15 cellular contexts compared by ENCODE assay signal in the genomic region with DNA sequence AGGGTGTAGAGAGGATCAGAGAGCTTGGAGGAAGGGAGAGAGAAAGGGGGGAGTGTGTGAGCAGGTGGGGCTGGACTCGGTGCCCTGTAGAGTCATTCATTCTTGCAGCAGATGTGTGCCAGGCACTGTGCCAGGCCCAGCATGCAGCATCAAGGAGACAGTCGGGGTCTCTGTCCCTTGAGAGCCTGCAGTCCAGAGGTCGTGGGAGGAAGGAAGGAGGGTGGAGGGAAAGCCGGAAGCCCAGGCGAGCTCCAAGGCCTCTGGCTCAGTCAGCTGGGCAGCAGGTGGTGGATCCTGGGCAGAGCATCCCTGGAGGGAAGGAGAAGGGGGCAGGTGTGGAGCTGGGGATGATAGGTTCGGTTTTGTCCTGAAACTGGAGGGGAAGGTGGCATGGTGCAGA. TPM values are rescaled to one million over a fixed set of nuclear protein-coding genes. Genes with fewer than 3 reads are reported as not detected.
DNase-seq lines count a peak whose midpoint lies in the region; ATAC-seq, FAIRE-seq and TF ChIP-seq lines count a peak whose summit lies in the region.
"Had no signal": no experiment of that assay in that cellular context is flagged by ENCODE, and none has a peak within 500 bp of the region (broad histone marks: within the 10 kb centered on the region; RNA-seq: fewer than 3 reads in every experiment).

No MANE protein-coding gene starts in this region.

- H3K27me3 Mint-ChIP-seq in stimulated activated memory B cell treated with anti-CD40 and anti-IgM and Interleukin-4, amounts not matched to agents 10 μg/mL and 1 μg/mL and 100 μg/mL, for 72 hours = no peaks in the 10 kb centered on the region
- peaks cover 7% of the 10 kb centered on the region for H3K27me3 Mint-ChIP-seq in activated CD8-positive, alpha-beta memory T cell treated with anti-CD3 and anti-CD28 coated beads, Interleukin-2, amount 10 ng/mL, durations not matched to agents 7 days and 5 days
- peaks cover 8 to 11% (median 11%) of the 10 kb centered on the region in 3 donors for H3K27me3 Mint-ChIP-seq in immature natural killer cell (ENCODE audit: low read depth in 3 of 3)

- H3K4me1 Mint-ChIP-seq in stimulated activated memory B cell treated with anti-CD40 and anti-IgM and Interleukin-4, amounts not matched to agents 10 μg/mL and 1 μg/mL and 100 μg/mL, for 72 hours = peaks cover 52% of the 10 kb centered on the region
- H3K4me1 Mint-ChIP-seq in activated CD8-positive, alpha-beta memory T cell treated with anti-CD3 and anti-CD28 coated beads, Interleukin-2, amount 10 ng/mL, durations not matched to agents 7 days and 5 days = peaks cover 12% of the 10 kb centered on the region
- no peaks in the 10 kb centered on the region for H3K4me1 Mint-ChIP-seq in immature natural killer cell
- H3K4me1 Mint-ChIP-seq: activated naive CD8-positive, alpha-beta T cell treated with anti-CD3 and anti-CD28 coated beads, Interleukin-2, amount 10 ng/mL, durations not matched to agents 7 days and 5 days had no signal

- CTCF ChIA-PET in activated CD8-positive, alpha-beta memory T cell treated with anti-CD3 and anti-CD28 coated beads, Interleukin-2, amount 10 ng/mL, durations not matched to agents 7 days and 5 days (lab: Charles Lee) = no interaction called here

- H3K27me3 ChIP-seq in lower lobe of right lung (ENCODE audit: low read depth) = no peaks in the 10 kb centered on the region
- H3K27me3 ChIP-seq: SJCRH30 had no signal

- no peaks in the 10 kb centered on the region for H3K9me3 ChIP-seq in lower lobe of right lung
- H3K9me3 ChIP-seq: SJCRH30 had no signal

- DNase-seq in HTR-8/SVneo (ENCODE audit: insufficient read length, low spot score) (no peak), brain pericyte (ENCODE audit: low read depth, low spot score) (peak; percentile 86), lower lobe of right lung (no peak), immature natural killer cell (no peak)
- DNase-seq in activated CD8-positive, alpha-beta memory T cell treated with anti-CD3 and anti-CD28 coated beads, Interleukin-2, amount 10 ng/mL, durations not matched to agents 7 days and 5 days = no peak
- DNase-seq: activated CD8-positive, alpha-beta memory T cell treated with anti-CD3 and anti-CD28 coated beads, Interleukin-2, amount 50 U/mL, for 4 hours; activated naive CD8-positive, alpha-beta T cell treated with anti-CD3 and anti-CD28 coated beads, Interleukin-2, amount 10 ng/mL, durations not matched to agents 7 days and 5 days; NCI-H82; SJCRH30; stimulated activated CD4-positive, alpha-beta T cell treated with anti-CD3 and anti-CD28 coated beads, Interleukin-2, amount 100 ng/mL, for 48 hours; stimulated activated naive CD4-positive, alpha-beta T cell had no signal

- H3K36me3 ChIP-seq in lower lobe of right lung = no peaks in the 10 kb centered on the region

- H3K27ac ChIP-seq in lower lobe of right lung = peak overlapping the region; percentile 73
- H3K27ac ChIP-seq: SJCRH30 had no signal

- no peak overlapping the region for H3K4me3 ChIP-seq in lower lobe of right lung
- H3K4me3 ChIP-seq: SJCRH30 had no signal

- H3K4me3 Mint-ChIP-seq in stimulated activated memory B cell treated with anti-CD40 and anti-IgM and Interleukin-4, amounts not matched to agents 10 μg/mL and 1 μg/mL and 100 μg/mL, for 72 hours = no peak overlapping the region
- H3K4me3 Mint-ChIP-seq in activated CD8-positive, alpha-beta memory T cell treated with anti-CD3 and anti-CD28 coated beads, Interleukin-2, amount 10 ng/mL, durations not matched to agents 7 days and 5 days = no peak overlapping the region
- H3K4me3 Mint-ChIP-seq in immature natural killer cell = no peak overlapping the region
- H3K4me3 Mint-ChIP-seq: activated naive CD8-positive, alpha-beta T cell treated with anti-CD3 and anti-CD28 coated beads, Interleukin-2, amount 10 ng/mL, durations not matched to agents 7 days and 5 days had no signal

- intact Hi-C loops in lower lobe of right lung (cut with DNase I) = no loop called here

- FAIRE-seq in HTR-8/SVneo (lab: Jason Lieb, UNC) = peak; percentile 54
- FAIRE-seq: frontal cortex had no signal

- H3K4me1 ChIP-seq in lower lobe of right lung = peaks cover 89% of the 10 kb centered on the region

- peaks cover 8% of the 10 kb centered on the region for H3K36me3 Mint-ChIP-seq in stimulated activated memory B cell treated with anti-CD40 and anti-IgM and Interleukin-4, amounts not matched to agents 10 μg/mL and 1 μg/mL and 100 μg/mL, for 72 hours
- no peaks in the 10 kb centered on the region for H3K36me3 Mint-ChIP-seq in activated CD8-positive, alpha-beta memory T cell treated with anti-CD3 and anti-CD28 coated beads, Interleukin-2, amount 10 ng/mL, durations not matched to agents 7 days and 5 days
- no peaks in the 10 kb centered on the region for H3K36me3 Mint-ChIP-seq in immature natural killer cell
- H3K36me3 Mint-ChIP-seq: activated naive CD8-positive, alpha-beta T cell treated with anti-CD3 and anti-CD28 coated beads, Interleukin-2, amount 10 ng/mL, durations not matched to agents 7 days and 5 days had no signal

- no peaks in the 10 kb centered on the region for H3K9me3 Mint-ChIP-seq in stimulated activated memory B cell treated with anti-CD40 and anti-IgM and Interleukin-4, amounts not matched to agents 10 μg/mL and 1 μg/mL and 100 μg/mL, for 72 hours
- H3K9me3 Mint-ChIP-seq in activated CD8-positive, alpha-beta memory T cell treated with anti-CD3 and anti-CD28 coated beads, Interleukin-2, amount 10 ng/mL, durations not matched to agents 7 days and 5 days (ENCODE audit: low read depth) = no peaks in the 10 kb centered on the region
- H3K9me3 Mint-ChIP-seq in immature natural killer cell = no peaks in the 10 kb centered on the region
- H3K9me3 Mint-ChIP-seq: activated naive CD8-positive, alpha-beta T cell treated with anti-CD3 and anti-CD28 coated beads, Interleukin-2, amount 10 ng/mL, durations not matched to agents 7 days and 5 days had no signal

- peak overlapping the region; percentile 6 for H3K27ac Mint-ChIP-seq in stimulated activated memory B cell treated with anti-CD40 and anti-IgM and Interleukin-4, amounts not matched to agents 10 μg/mL and 1 μg/mL and 100 μg/mL, for 72 hours
- H3K27ac Mint-ChIP-seq in activated CD8-positive, alpha-beta memory T cell treated with anti-CD3 and anti-CD28 coated beads, Interleukin-2, amount 10 ng/mL, durations not matched to agents 7 days and 5 days = no peak overlapping the region
- no peak overlapping the region for H3K27ac Mint-ChIP-seq in immature natural killer cell
- H3K27ac Mint-ChIP-seq: activated naive CD8-positive, alpha-beta T cell treated with anti-CD3 and anti-CD28 coated beads, Interleukin-2, amount 10 ng/mL, durations not matched to agents 7 days and 5 days had no signal

- no peak for TF ChIP-seq CTCF in lower lobe of right lung (IDR thresholded peaks at IDR 0.05)

- ATAC-seq in lower lobe of right lung = no peak
- no peak for ATAC-seq in stimulated activated memory B cell treated with anti-CD40 and anti-IgM and Interleukin-4, amounts not matched to agents 10 μg/mL and 1 μg/mL and 100 μg/mL, for 72 hours
- ATAC-seq in HG02678 (IDR thresholded peaks at IDR 0.05; ENCODE audit: unreplicated experiment) = no peak
- ATAC-seq in HG02870 (IDR thresholded peaks at IDR 0.05; ENCODE audit: unreplicated experiment) = no peak
- ATAC-seq in activated CD8-positive, alpha-beta memory T cell treated with anti-CD3 and anti-CD28 coated beads, Interleukin-2, amount 10 ng/mL, durations not matched to agents 7 days and 5 days = no peak

RNA-seq across cellular contexts. Expression of gene EPN2, which starts 27.5 kb away (rescaled TPM):
- total RNA-seq in lower lobe of right lung = 66.2 TPM
- 10 to 100 TPM in 1 of 2 experiments, 1 to 10 TPM in 1; 2.9 to 15.3 TPM for total RNA-seq in activated CD8-positive, alpha-beta memory T cell treated with anti-CD3 and anti-CD28 coated beads, Interleukin-2, amount 10 ng/mL, durations not matched to agents 7 days and 5 days
- 1 to 10 TPM in 1 of 3 donors, under 1 TPM in 1, not detected in 1; 0.84 to 8.1 TPM for polyA plus RNA-seq in immature natural killer cell
